In the genomic region with DNA sequence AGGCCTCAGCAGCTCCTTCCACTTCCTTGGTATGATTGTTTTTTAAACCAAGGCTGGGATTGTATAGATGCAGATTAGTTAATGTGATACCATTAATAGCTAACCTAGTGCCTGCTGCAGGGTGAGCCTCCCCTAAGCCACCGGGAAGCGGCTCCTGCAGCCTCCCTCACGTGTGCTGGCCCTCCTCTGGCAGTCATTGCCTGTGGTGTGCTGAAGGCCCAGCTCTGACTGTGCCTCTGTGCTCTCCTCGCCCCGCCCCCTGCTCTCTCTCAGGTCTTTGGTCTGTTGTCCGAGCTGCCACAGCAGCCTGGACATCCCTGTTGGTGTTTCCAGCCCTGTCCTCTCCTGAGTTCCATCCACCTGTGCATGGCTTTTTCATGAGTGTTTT, we compare ENCODE assay signal across 22 cellular contexts.
"Had no signal": no experiment of that assay in that cellular context is flagged by ENCODE, and none has a peak within 500 bp of the region (broad histone marks: within the 10 kb centered on the region; RNA-seq: fewer than 3 reads in every experiment).

No MANE protein-coding gene starts in this region.

- H3K4me1 Mint-ChIP-seq: activated naive CD8-positive, alpha-beta T cell treated with anti-CD3 and anti-CD28 coated beads, Interleukin-2, amount 10 ng/mL, durations not matched to agents 7 days and 5 days; central memory CD8-positive, alpha-beta T cell had no signal

- ATAC-seq: activated CD4-positive, CD25-positive, alpha-beta regulatory T cell treated with anti-CD3 and anti-CD28 coated beads, Interleukin-2, amount 50 U/mL, for 24 hours; left lobe of liver; naive thymus-derived CD8-positive, alpha-beta T cell; stimulated activated naive CD8-positive, alpha-beta T cell treated with anti-CD3 and anti-CD28 coated beads, Interleukin-15, Interleukin-2, amounts not matched to agents 100 U/mL and 50 U/mL, for 24 hours had no signal

- H3K27ac Mint-ChIP-seq: activated naive CD8-positive, alpha-beta T cell treated with anti-CD3 and anti-CD28 coated beads, Interleukin-2, amount 10 ng/mL, durations not matched to agents 7 days and 5 days; immature natural killer cell; naive thymus-derived CD8-positive, alpha-beta T cell had no signal

- H3K27ac ChIP-seq: brain microvascular endothelial cell, coronary artery, esophagus squamous epithelium, right atrium auricular region, skin epidermis, transverse colon, vagina had no signal

- DNase-seq: activated CD4-positive, alpha-beta T cell treated with anti-CD3 and anti-CD28 coated beads, Interleukin-2, amount 50 U/mL, for 1 hour; activated CD8-positive, alpha-beta memory T cell treated with anti-CD3 and anti-CD28 coated beads for 24 hours; activated naive CD4-positive, alpha-beta T cell; activated naive CD8-positive, alpha-beta T cell treated with anti-CD3 and anti-CD28 coated beads, Interleukin-2, amount 10 ng/mL, durations not matched to agents 7 days and 5 days; anterior cingulate cortex; brain microvascular endothelial cell; effector CD4-positive, alpha-beta T cell; esophagus squamous epithelium; immature natural killer cell; mucosa of descending colon; naive thymus-derived CD8-positive, alpha-beta T cell; nucleus accumbens; stimulated activated CD4-positive, alpha-beta T cell treated with anti-CD3 and anti-CD28 coated beads, Interleukin-4, amount 100 ng/mL, for 24 hours; stimulated activated naive CD8-positive, alpha-beta T cell treated with anti-CD3 and anti-CD28 coated beads, Interleukin-15, Interleukin-2, amounts not matched to agents 100 U/mL and 50 U/mL, for 24 hours; transverse colon had no signal

- H3K27me3 ChIP-seq: brain microvascular endothelial cell, esophagus squamous epithelium, right atrium auricular region, transverse colon, vagina had no signal

- H3K4me3 Mint-ChIP-seq: activated naive CD8-positive, alpha-beta T cell treated with anti-CD3 and anti-CD28 coated beads, Interleukin-2, amount 10 ng/mL, durations not matched to agents 7 days and 5 days; central memory CD8-positive, alpha-beta T cell; immature natural killer cell; naive thymus-derived CD8-positive, alpha-beta T cell had no signal

- H3K36me3 Mint-ChIP-seq: activated naive CD8-positive, alpha-beta T cell treated with anti-CD3 and anti-CD28 coated beads, Interleukin-2, amount 10 ng/mL, durations not matched to agents 7 days and 5 days; immature natural killer cell; naive thymus-derived CD8-positive, alpha-beta T cell had no signal

- H3K9me3 ChIP-seq: esophagus squamous epithelium, mucosa of descending colon, right atrium auricular region, transverse colon, vagina had no signal

- H3K4me3 ChIP-seq: coronary artery, esophagus squamous epithelium, mucosa of descending colon, right atrium auricular region, skin epidermis, transverse colon, vagina had no signal
